In the genomic region with DNA sequence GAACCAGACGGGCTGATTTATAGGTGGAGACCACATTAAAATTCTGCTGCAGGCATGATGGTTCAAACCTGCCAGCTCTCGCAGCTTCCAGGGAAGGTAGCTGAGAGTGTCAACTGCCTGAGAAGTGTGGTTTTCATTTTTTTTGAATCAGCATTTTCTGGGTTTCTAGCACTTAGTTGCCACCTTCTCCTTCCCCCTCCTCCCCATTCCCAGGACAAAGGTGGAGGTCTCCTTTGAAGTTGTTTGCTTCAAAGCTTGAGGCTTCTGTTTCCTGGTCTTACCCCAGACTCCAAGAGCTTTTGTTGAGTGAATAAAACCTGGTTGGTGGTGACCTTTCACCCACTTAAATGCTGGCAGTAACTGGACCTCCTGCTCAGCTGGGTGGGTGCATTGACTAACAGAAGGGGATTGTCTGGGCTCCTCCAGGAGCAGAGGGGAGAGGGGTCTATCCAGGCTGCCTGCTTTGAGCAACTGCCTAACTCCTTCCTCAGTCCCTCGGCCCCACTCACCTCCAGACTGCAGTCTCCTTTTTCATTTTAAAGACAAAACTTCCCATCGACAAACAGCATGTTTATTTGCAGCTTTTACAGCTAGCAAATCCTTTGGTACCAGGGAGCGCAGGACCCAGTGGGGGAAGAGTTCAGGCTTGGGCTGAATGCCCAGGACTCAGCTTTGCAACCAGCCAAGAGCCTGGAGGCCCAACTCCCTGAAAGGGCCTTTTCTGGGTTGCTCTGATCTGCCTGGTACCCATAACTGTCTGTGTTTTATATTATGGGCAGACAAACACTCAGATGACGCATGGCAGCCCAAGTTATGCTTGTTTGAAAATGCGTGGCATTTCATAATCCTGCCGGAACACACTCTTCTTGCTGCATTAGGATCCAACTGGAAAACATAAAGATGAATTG, we compare ENCODE assay signal across 8 cellular contexts. TPM values are rescaled to one million over a fixed set of nuclear protein-coding genes. Genes with fewer than 3 reads are reported as not detected.
A peak's percentile ranks its signal among the peaks of the same experiment; 100 is the strongest.
DNase-seq lines count a peak whose midpoint lies in the region; ATAC-seq and TF ChIP-seq lines count a peak whose summit lies in the region.

No MANE protein-coding gene starts in this region.

- no peak for DNase-seq in Panc1 (ENCODE audit: low read depth, low spot score)
- peak; percentile 95 for DNase-seq in fibroblast of gingiva (ENCODE audit: low read depth)
- DNase-seq in SW 1271 (lab: John Stamatoyannopoulos, UW) = no peak
- DNase-seq in activated CD8-positive, alpha-beta memory T cell treated with anti-CD3 and anti-CD28 coated beads for 24 hours = no peak
- no peak for DNase-seq in DMS153 treated with DMSO at 0.1 percent for 48 hours (lab: John Stamatoyannopoulos, UW; ENCODE audit: unreplicated experiment)

- H3K79me2 ChIP-seq in ACC112 (ENCODE audit: control insufficient read depth, insufficient read depth, low read length, unreplicated experiment) = peaks cover 33% of the 10 kb centered on the region

- in situ Hi-C loops in Panc1 (cut with HindIII; ENCODE audit: low pct_unique_long_range_greater_than_20kb, low sequenced_read_pairs) = no loop called here

- no peak for TF ChIP-seq CTCF in Panc1 (IDR thresholded peaks at IDR 0.05)

- CTCF ChIA-PET in Panc1 (lab: Charles Lee) = interaction anchor here (0.6 to 3.0 kb wide), 4 partner anchors 112 to 1962 kb away, joined by 3 to 11 read pairs (median 6); no protein-coding TSS in a partner anchor

- peak overlapping the region; percentile 63 for H3K27ac ChIP-seq in ACC112 (ENCODE audit: low read depth, low read length)
- H3K27ac ChIP-seq in Panc1 (ENCODE audit: low read length) = peak overlapping the region; percentile 78
- peak overlapping the region; percentile 97 for H3K27ac ChIP-seq in muscle layer of duodenum (ENCODE audit: low read length)

- peak overlapping the region; percentile 90 for H3K4me3 ChIP-seq in ACC112 (ENCODE audit: low read depth, low read length)
- H3K4me3 ChIP-seq in Panc1 (ENCODE audit: low read depth in 2 of 2, low read length in 2 of 2) = peak overlapping the region in 1 of 2 experiments; percentile 21; a peak in 1 of 4 replicates
- peak overlapping the region; percentile 85 to 89 for H3K4me3 ChIP-seq in muscle layer of duodenum (ENCODE audit: low read depth in 1 of 2, low read length in 2 of 2)

- no peaks in the 10 kb centered on the region for H3K9me3 ChIP-seq in Panc1 (ENCODE audit: control insufficient read depth, insufficient read depth, low read depth, low read length)
- H3K9me3 ChIP-seq in muscle layer of duodenum (ENCODE audit: control insufficient read depth in 1 of 2, low read length in 2 of 2) = no peaks in the 10 kb centered on the region

- H3K36me3 ChIP-seq in ACC112 (ENCODE audit: insufficient read depth, low read length) = peaks cover 12% of the 10 kb centered on the region
- H3K36me3 ChIP-seq in Panc1 (ENCODE audit: control insufficient read depth, insufficient read depth, low read length) = no peaks in the 10 kb centered on the region
- H3K36me3 ChIP-seq in muscle layer of duodenum (ENCODE audit: control insufficient read depth in 1 of 2, insufficient read depth in 2 of 2, low read length in 2 of 2) = peaks cover 5 to 21% of the 10 kb centered on the region in 2 donors

- H3K4me1 ChIP-seq in ACC112 (ENCODE audit: control insufficient read depth, insufficient read depth, low read length, unreplicated experiment) = peaks cover 25% of the 10 kb centered on the region
- H3K4me1 ChIP-seq in Panc1 (ENCODE audit: control insufficient read depth, insufficient read depth, low read length) = peaks cover 29% of the 10 kb centered on the region
- peaks cover 0 to 14% of the 10 kb centered on the region in 2 donors for H3K4me1 ChIP-seq in muscle layer of duodenum (ENCODE audit: control insufficient read depth in 1 of 2, insufficient read depth in 2 of 2, low read length in 2 of 2)

- no TSS peak for BruUV-seq in Panc1 (replicated peaks; lab: Mats Ljungman, UMichigan)

- POLR2A ChIA-PET in Panc1 (lab: Charles Lee) = interaction anchor here (0.6 to 1.1 kb wide), 3 partner anchors 59 to 149 kb away, joined by 3 to 6 read pairs (median 6); no protein-coding TSS in a partner anchor

- H2AFZ ChIP-seq in ACC112 (ENCODE audit: low read length, unreplicated experiment) = no peak overlapping the region

- no peaks in the 10 kb centered on the region for H3K27me3 ChIP-seq in ACC112 (ENCODE audit: insufficient read depth, low read length)
- no peaks in the 10 kb centered on the region for H3K27me3 ChIP-seq in Panc1 (ENCODE audit: control insufficient read depth, insufficient read depth, low read length)
- no peaks in the 10 kb centered on the region for H3K27me3 ChIP-seq in muscle layer of duodenum (ENCODE audit: low read depth, low read length)

- intact Hi-C loops in Panc1 (cut with micrococcal nuclease; ENCODE audit: unreplicated experiment) = no loop called here

- ATAC-seq in Panc1 = peak; percentile 13; the same call in 1 of the 2 replicates
- ATAC-seq in HG03139 (IDR thresholded peaks at IDR 0.05; ENCODE audit: unreplicated experiment) = no peak

RNA-seq across cellular contexts. Expression of a gene that starts 3.6 kb away (rescaled TPM):
- total RNA-seq in Panc1 (2021; ENCODE audit: unreplicated experiment) = 38.9 TPM
- 42.5 TPM for polyA plus RNA-seq in Panc1 (2012; ENCODE audit: insufficient read length)
